10 cellular contexts compared by ENCODE assay signal in genomic region chr16:68444058-68444657, GRCh38. TPM values are rescaled to one million over a fixed set of nuclear protein-coding genes. Genes with fewer than 3 reads are reported as not detected.
A peak's percentile ranks its signal among the peaks of the same experiment; 100 is the strongest.
DNase-seq lines count a peak whose midpoint lies in the region; FAIRE-seq and TF ChIP-seq lines count a peak whose summit lies in the region.
"Had no signal": no experiment of that assay in that cellular context is flagged by ENCODE, and none has a peak within 500 bp of the region (broad histone marks: within the 10 kb centered on the region; RNA-seq: fewer than 3 reads in every experiment).

No MANE protein-coding gene starts in this region.

- FAIRE-seq in urothelium cell line (lab: Jason Lieb, UNC), result no peak
- FAIRE-seq: endometrium had no signal

- H3K27me3 ChIP-seq in left ventricle myocardium inferior (ENCODE audit: low read depth) (peaks cover 87% of the 10 kb centered on the region), WERI-Rb-1 (ENCODE audit: insufficient read depth, low read depth, severe bottlenecking) (peaks cover 11% of the 10 kb centered on the region)

- no peaks in the 10 kb centered on the region for H3K9me3 ChIP-seq in left ventricle myocardium inferior (replicated peaks)
- no peaks in the 10 kb centered on the region for H3K9me3 ChIP-seq in WERI-Rb-1 (ENCODE audit: severe bottlenecking)

- intact Hi-C loops in cardiac septum (cut with DNase I) (no loop called here), left ventricle myocardium inferior (cut with micrococcal nuclease) (no loop called here)

- no peak for TF ChIP-seq CTCF in left ventricle myocardium inferior (IDR thresholded peaks at IDR 0.05; ENCODE audit: borderline replicate concordance)
- TF ChIP-seq CTCF in WERI-Rb-1 (IDR thresholded peaks at IDR 0.05; ENCODE audit: low read depth, low read length), result no peak

- DNase-seq in cardiac septum (ENCODE audit: low spot score) (peak; percentile 26), left ventricle myocardium inferior (no peak), WERI-Rb-1 (peak; percentile 24), iPS-NIHi11 (ENCODE audit: low spot score) (peak; percentile 79), urothelium cell line (ENCODE audit: low spot score) (peak; percentile 62), NCI-H1694 treated with DMSO at 0.1 percent for 48 hours (lab: John Stamatoyannopoulos, UW) (no peak), NCI-H1105 (lab: John Stamatoyannopoulos, UW) (no peak)
- DNase-seq in activated CD4-positive, CD25-positive, alpha-beta regulatory T cell treated with anti-CD3 and anti-CD28 coated beads, Interleukin-2, amount 50 U/mL, for 72 hours, result no peak
- DNase-seq: CD8-positive, alpha-beta T cell had no signal

- no peak overlapping the region for H3K4me3 ChIP-seq in left ventricle myocardium inferior
- no peak overlapping the region for H3K4me3 ChIP-seq in WERI-Rb-1 (ENCODE audit: low read depth, low read length)

- H3K4me1 ChIP-seq in left ventricle myocardium inferior, result peaks cover 21% of the 10 kb centered on the region

- H3K27ac ChIP-seq in left ventricle myocardium inferior (replicated peaks) (no peak overlapping the region), WERI-Rb-1 (no peak overlapping the region)

- no peaks in the 10 kb centered on the region for H3K36me3 ChIP-seq in left ventricle myocardium inferior
- no peaks in the 10 kb centered on the region for H3K36me3 ChIP-seq in WERI-Rb-1

RNA-seq across cellular contexts. Expression of gene SMPD3, which starts 4.2 kb away (rescaled TPM):
- total RNA-seq in cardiac septum (not detected), left ventricle myocardium inferior (0.16 TPM)

Comparison
In these comparisons a context has a peak if more than half of its experiments do, and no peak if none do; other contexts are left out.
1. DNase-seq: peak in cardiac septum (single experiment), WERI-Rb-1 (single experiment), iPS-NIHi11 (single experiment) and urothelium cell line (single experiment); none in left ventricle myocardium inferior (single experiment), activated CD4-positive, CD25-positive, alpha-beta regulatory T cell treated with anti-CD3 and anti-CD28 coated beads, Interleukin-2, amount 50 U/mL, for 72 hours (single experiment), NCI-H1694 treated with DMSO at 0.1 percent for 48 hours (single experiment) and NCI-H1105 (single experiment).